In genomic region chr6:138572200-138572875, GRCh38 we compare ENCODE assay signal across 8 cellular contexts.
A peak's percentile ranks its signal among the peaks of the same experiment; 100 is the strongest.
DNase-seq lines count a peak whose midpoint lies in the region; ATAC-seq and TF ChIP-seq lines count a peak whose summit lies in the region.

No MANE protein-coding gene starts in this region.

- peak overlapping the region in 11 of 12 donors; percentile 29 to 81 (median 71) for H3K27ac ChIP-seq in heart left ventricle

- H3K4me1 ChIP-seq in heart left ventricle: peaks cover 0 to 25% (median 4%) of the 10 kb centered on the region in 12 donors

- no peak for TF ChIP-seq RAD21 in Ishikawa (IDR thresholded peaks at IDR 0.05; ENCODE audit: low read depth)

- DNase-seq in AG20443 (ENCODE audit: low spot score): peak; percentile 87
- peak; percentile 68 to 82 (median 72) for DNase-seq in heart left ventricle
- peak; percentile 68 for DNase-seq in progenitor cell of endocrine pancreas (ENCODE audit: low spot score, unreplicated experiment)
- DNase-seq in activated gamma-delta T cell (lab: John Stamatoyannopoulos, UW): no peak

- peak; percentile 42 for ATAC-seq in activated T-helper 17 cell treated with anti-CD3 and anti-CD28 coated beads, Interleukin-2, amount 50 U/mL, for 72 hours (replicated peaks)
- ATAC-seq in heart left ventricle (peak; percentile 85 to 92 (median 92)), HG02763 (IDR thresholded peaks at IDR 0.05; ENCODE audit: unreplicated experiment) (no peak), HG02798 (IDR thresholded peaks at IDR 0.05; ENCODE audit: poor library complexity, unreplicated experiment) (no peak)

- peaks cover 0 to 3% (median 0%) of the 10 kb centered on the region in 9 donors for H3K27me3 ChIP-seq in heart left ventricle

- no peak for TF ChIP-seq CTCF in heart left ventricle (IDR thresholded peaks at IDR 0.05)
- no peak for TF ChIP-seq CTCF in progenitor cell of endocrine pancreas (IDR thresholded peaks at IDR 0.05; ENCODE audit: unreplicated experiment)

- TF ChIP-seq POLR2A in heart left ventricle (IDR thresholded peaks at IDR 0.05): peak in 1 of 2 donors; percentile 53

- H3K4me1 Mint-ChIP-seq in activated T-helper 17 cell treated with anti-CD3 and anti-CD28 coated beads, Interleukin-2, amount 50 U/mL, for 72 hours: no peaks in the 10 kb centered on the region
- peaks cover 27% of the 10 kb centered on the region for H3K4me1 Mint-ChIP-seq in progenitor cell of endocrine pancreas (ENCODE audit: low read depth)

- H3K36me3 Mint-ChIP-seq in activated T-helper 17 cell treated with anti-CD3 and anti-CD28 coated beads, Interleukin-2, amount 50 U/mL, for 72 hours (ENCODE audit: low read depth): no peaks in the 10 kb centered on the region
- no peaks in the 10 kb centered on the region for H3K36me3 Mint-ChIP-seq in progenitor cell of endocrine pancreas (ENCODE audit: insufficient read depth)

- no peak for TF ChIP-seq EP300 in Ishikawa (IDR thresholded peaks at IDR 0.05; ENCODE audit: borderline replicate concordance)

- intact Hi-C loops in heart left ventricle (cut with DNase I): loop anchor here in 5 of 10 donors (2.0 to 10.0 kb wide), 3 partner anchors 28 to 145 kb away; no protein-coding TSS in a partner anchor

- H3K27me3 Mint-ChIP-seq in activated T-helper 17 cell treated with anti-CD3 and anti-CD28 coated beads, Interleukin-2, amount 50 U/mL, for 72 hours: peaks cover 4% of the 10 kb centered on the region
- H3K27me3 Mint-ChIP-seq in progenitor cell of endocrine pancreas: no peaks in the 10 kb centered on the region

- whole genome bisulfite sequencing in heart left ventricle, 4 donors: 3 to 7% (median 4%) methylated on average over 18 of the region's 18 CpGs

- no peaks in the 10 kb centered on the region for H3K9me3 Mint-ChIP-seq in activated T-helper 17 cell treated with anti-CD3 and anti-CD28 coated beads, Interleukin-2, amount 50 U/mL, for 72 hours
- H3K9me3 Mint-ChIP-seq in progenitor cell of endocrine pancreas (ENCODE audit: low read depth): no peaks in the 10 kb centered on the region

- no peak overlapping the region for H3K27ac Mint-ChIP-seq in activated T-helper 17 cell treated with anti-CD3 and anti-CD28 coated beads, Interleukin-2, amount 50 U/mL, for 72 hours
- H3K27ac Mint-ChIP-seq in progenitor cell of endocrine pancreas: no peak overlapping the region

- no peaks in the 10 kb centered on the region for H3K36me3 ChIP-seq in heart left ventricle

- H3K4me3 Mint-ChIP-seq in activated T-helper 17 cell treated with anti-CD3 and anti-CD28 coated beads, Interleukin-2, amount 50 U/mL, for 72 hours: no peak overlapping the region
- no peak overlapping the region for H3K4me3 Mint-ChIP-seq in progenitor cell of endocrine pancreas (ENCODE audit: low read depth)

- peak overlapping the region; percentile 21 to 61 (median 50) for H3K4me3 ChIP-seq in heart left ventricle

- H3K9me3 ChIP-seq in heart left ventricle: no peaks in the 10 kb centered on the region

TF ChIP-seq in Ishikawa, 13 proteins besides CTCF, POLR2A, EP300 and RAD21:
- TF ChIP-seq CEBPB (IDR thresholded peaks at IDR 0.05) (no peak), MAX (IDR thresholded peaks at IDR 0.05) (0 out of 2 replicates have a peak, but pooled peaks have one; percentile 49), NFIC (IDR thresholded peaks at IDR 0.05) (no peak)

Comparison
In these comparisons a context has a peak if more than half of its experiments do, and no peak if none do; other contexts are left out.
1. ATAC-seq: peak in activated T-helper 17 cell treated with anti-CD3 and anti-CD28 coated beads, Interleukin-2, amount 50 U/mL, for 72 hours (single experiment) and heart left ventricle (4 of 4); none in HG02763 (single experiment) and HG02798 (single experiment).